8 cellular contexts compared by ENCODE assay signal in the genomic region with DNA sequence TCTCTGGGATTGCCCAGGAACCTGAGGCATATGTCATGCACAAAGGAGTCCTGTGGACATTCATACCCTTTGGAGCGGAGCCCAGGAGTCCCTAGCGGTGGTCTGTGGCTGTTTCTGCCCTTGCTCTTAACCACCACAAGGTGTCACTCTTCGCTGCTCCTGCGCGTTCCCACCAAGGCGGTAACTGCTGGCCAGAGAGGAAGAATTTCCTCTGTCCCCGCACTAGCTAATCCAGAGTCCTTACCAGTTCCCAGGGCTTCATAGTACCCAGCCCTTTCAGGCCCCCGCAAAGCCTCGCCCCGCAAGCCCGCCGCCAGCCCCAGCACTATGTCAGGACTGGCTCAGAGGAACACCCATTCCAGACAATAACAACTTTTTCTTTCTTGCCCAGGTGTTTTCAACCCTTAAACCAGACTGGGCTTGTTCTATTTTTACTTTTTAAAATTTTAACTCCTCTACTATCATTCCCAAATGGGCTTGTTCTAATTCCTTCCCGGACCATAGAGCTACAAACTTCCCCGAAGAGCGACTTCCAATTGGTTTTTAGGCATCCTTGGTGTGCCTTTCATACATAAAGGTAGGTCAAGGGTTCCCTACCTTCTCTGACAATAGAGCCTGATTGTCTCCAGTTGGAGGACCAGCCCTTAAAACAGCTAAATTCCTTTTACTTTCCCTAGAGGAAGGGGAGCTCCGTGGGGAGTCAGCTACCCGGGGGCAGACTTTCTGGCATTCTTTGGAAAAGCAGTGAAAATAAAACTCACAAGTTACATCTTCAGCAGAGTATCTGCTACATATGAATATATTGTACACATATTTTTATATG. TPM values are rescaled to one million over a fixed set of nuclear protein-coding genes. Genes with fewer than 3 reads are reported as not detected.
A peak's percentile ranks its signal among the peaks of the same experiment; 100 is the strongest.
DNase-seq lines count a peak whose midpoint lies in the region; TF ChIP-seq lines count a peak whose summit lies in the region.

No MANE protein-coding gene starts in this region.

- TF ChIP-seq CTCF in mesothelial cell of epicardium (IDR thresholded peaks at IDR 0.05; ENCODE audit: unreplicated experiment): peak; percentile 86

- no peaks in the 10 kb centered on the region for H3K27me3 ChIP-seq in HUES6 (ENCODE audit: control insufficient read depth, insufficient read depth, low read length)
- no peaks in the 10 kb centered on the region for H3K27me3 ChIP-seq in NT2/D1 (ENCODE audit: insufficient read depth, insufficient read length)

- no peak overlapping the region for H3K27ac ChIP-seq in HUES6 (ENCODE audit: low read depth, low read length)

- DNase-seq in AML-193 (lab: John Stamatoyannopoulos, UW) (peak; percentile 67 to 71), GM19240 (ENCODE audit: insufficient read length, low spot score) (peak; percentile 78), NT2/D1 (ENCODE audit: low read depth, low spot score) (peak; percentile 88), epidermal melanocyte (ENCODE audit: insufficient read length, low spot score) (peak; percentile 86), mesothelial cell of epicardium (ENCODE audit: low spot score in 2 of 2, unreplicated experiment in 2 of 2) (peak; percentile 66 to 81)
- DNase-seq in activated CD8-positive, alpha-beta memory T cell treated with anti-CD3 and anti-CD28 coated beads for 4 hours (ENCODE audit: low read depth in 2 of 2): peak; percentile 30 to 35
- peak; percentile 13 to 27 for DNase-seq in stimulated activated CD8-positive, alpha-beta memory T cell treated with anti-CD3 and anti-CD28 coated beads, Interleukin-15, amount 100 ng/mL, for 4 hours (ENCODE audit: low read depth in 2 of 2)

- H3K36me3 ChIP-seq in HUES6 (ENCODE audit: control insufficient read depth, insufficient read depth, low read length): no peaks in the 10 kb centered on the region
- no peaks in the 10 kb centered on the region for H3K36me3 ChIP-seq in NT2/D1 (ENCODE audit: insufficient read depth, insufficient read length, low read length)

- H3K9me3 ChIP-seq in HUES6 (ENCODE audit: control insufficient read depth, insufficient read depth, low read depth, low read length): no peaks in the 10 kb centered on the region
- H3K9me3 ChIP-seq in NT2/D1 (ENCODE audit: insufficient read depth, low read length): no peaks in the 10 kb centered on the region

- no peaks in the 10 kb centered on the region for H3K27me3 Mint-ChIP-seq in mesothelial cell of epicardium (ENCODE audit: low read depth)

- H3K27ac Mint-ChIP-seq in mesothelial cell of epicardium: peak overlapping the region; percentile 78

- peak overlapping the region; percentile 45 for H3K4me3 Mint-ChIP-seq in mesothelial cell of epicardium

- H3K4me3 ChIP-seq in HUES6 (ENCODE audit: low read depth, low read length) (peak overlapping the region; percentile 41), NT2/D1 (ENCODE audit: insufficient read length, low read depth) (no peak overlapping the region)

- H3K4me1 ChIP-seq in HUES6 (ENCODE audit: control insufficient read depth, insufficient read depth, low read length): peaks cover 7% of the 10 kb centered on the region
- H3K4me1 ChIP-seq in NT2/D1 (ENCODE audit: insufficient read depth, insufficient read length): no peaks in the 10 kb centered on the region

- no peaks in the 10 kb centered on the region for H3K9me3 Mint-ChIP-seq in mesothelial cell of epicardium

- peak overlapping the region; percentile 31 for H3K9ac ChIP-seq in HUES6 (ENCODE audit: low read length)
- H3K9ac ChIP-seq in NT2/D1 (ENCODE audit: insufficient read length, low read depth): peak overlapping the region; percentile 61

- H3K36me3 Mint-ChIP-seq in mesothelial cell of epicardium: no peaks in the 10 kb centered on the region

- H3K4me1 Mint-ChIP-seq in mesothelial cell of epicardium: peaks cover 30% of the 10 kb centered on the region

RNA-seq across cellular contexts. Expression of a gene that starts 31.8 kb away (rescaled TPM):
- 7.4 to 10.0 TPM (median 8.0 TPM) in 3 replicates for total RNA-seq in mesothelial cell of epicardium

RNA-seq across cellular contexts. Expression of a gene that starts 54.8 kb away (rescaled TPM):
- total RNA-seq in mesothelial cell of epicardium: 91.9 to 93.4 TPM (median 92.8 TPM) in 3 replicates

Comparison
In these comparisons a context has a peak if more than half of its experiments do, and no peak if none do; other contexts are left out.
1. DNase-seq: peak in every context shown above with its lines; median percentile 88 in NT2/D1; 86 in epidermal melanocyte; 78 in GM19240; 74 in mesothelial cell of epicardium; 69 in AML-193; 32 in activated CD8-positive, alpha-beta memory T cell treated with anti-CD3 and anti-CD28 coated beads for 4 hours; 20 in stimulated activated CD8-positive, alpha-beta memory T cell treated with anti-CD3 and anti-CD28 coated beads, Interleukin-15, amount 100 ng/mL, for 4 hours.